In the genomic region with DNA sequence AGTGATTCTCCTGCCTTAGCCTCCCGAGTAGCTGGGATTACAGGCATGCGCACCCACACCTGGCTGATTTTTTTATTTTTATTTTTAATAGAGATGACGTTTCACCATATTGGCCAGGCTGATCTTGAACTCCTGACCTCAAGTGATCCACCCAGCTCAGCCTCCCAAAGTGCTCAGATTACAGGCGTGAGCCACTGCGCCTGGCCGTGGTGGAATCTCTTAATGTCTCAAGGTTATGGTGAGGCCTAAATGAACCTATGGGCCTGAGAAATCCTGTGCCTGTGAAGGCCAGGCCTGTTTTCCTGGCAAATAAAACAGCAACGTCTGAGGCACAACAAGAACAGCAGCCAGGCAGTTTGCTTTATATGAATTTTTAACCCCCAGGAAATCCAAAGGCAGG, we compare ENCODE assay signal across 23 cellular contexts.
DNase-seq lines count a peak whose midpoint lies in the region; ATAC-seq, FAIRE-seq and TF ChIP-seq lines count a peak whose summit lies in the region.
"Had no signal": no experiment of that assay in that cellular context is flagged by ENCODE, and none has a peak within 500 bp of the region (broad histone marks: within the 10 kb centered on the region; RNA-seq: fewer than 3 reads in every experiment).

No MANE protein-coding gene starts in this region.

- H3K9ac ChIP-seq in muscle layer of colon (ENCODE audit: low read length): no peak overlapping the region

- no peaks in the 10 kb centered on the region for H3K36me3 ChIP-seq in muscle layer of colon (ENCODE audit: insufficient read depth, low read length)
- H3K36me3 ChIP-seq in sigmoid colon: no peaks in the 10 kb centered on the region
- H3K36me3 ChIP-seq in uterus: no peaks in the 10 kb centered on the region

- no peak for TF ChIP-seq EP300 in sigmoid colon (IDR thresholded peaks at IDR 0.05)

- no peak for ATAC-seq in activated CD8-positive, alpha-beta memory T cell treated with anti-CD3 and anti-CD28 coated beads, Interleukin-2, amount 10 ng/mL, durations not matched to agents 7 days and 5 days
- ATAC-seq: PC-3 had no signal

- WGBS in sigmoid colon, 2 donors: 78 to 82% methylated on average over 7 of the region's 7 CpGs

- DNase-seq in activated CD8-positive, alpha-beta memory T cell treated with anti-CD3 and anti-CD28 coated beads for 24 hours: peak; percentile 28
- DNase-seq in activated CD8-positive, alpha-beta memory T cell treated with anti-CD3 and anti-CD28 coated beads, Interleukin-2, amount 10 ng/mL, durations not matched to agents 7 days and 5 days: no peak
- DNase-seq in sigmoid colon (no peak), uterus (peak in 1 of 2 donors; percentile 22), CD14-positive monocyte (ENCODE audit: low spot score) (no peak), urothelium cell line (ENCODE audit: low spot score) (no peak), H4 (ENCODE audit: low spot score) (no peak)
- DNase-seq: CD4-positive, CD25-positive, alpha-beta regulatory T cell; COR-L47; DMS 273 treated with DMSO at 0.1 percent for 48 hours; DND-41; H9; Karpas-422; NCI-H1436; NCI-H1930; NCI-H226; NCI-H526; PC-3; RPMI8226 had no signal

- H3K9me3 ChIP-seq in muscle layer of colon (ENCODE audit: low read length) (no peaks in the 10 kb centered on the region), sigmoid colon (no peaks in the 10 kb centered on the region), uterus (no peaks in the 10 kb centered on the region)

- H3K36me3 Mint-ChIP-seq in activated CD8-positive, alpha-beta memory T cell treated with anti-CD3 and anti-CD28 coated beads, Interleukin-2, amount 10 ng/mL, durations not matched to agents 7 days and 5 days: no peaks in the 10 kb centered on the region
- no peaks in the 10 kb centered on the region for H3K36me3 Mint-ChIP-seq in CD14-positive monocyte
- H3K36me3 Mint-ChIP-seq: CD4-positive, CD25-positive, alpha-beta regulatory T cell; IgD-negative memory B cell had no signal

- CTCF ChIA-PET in activated CD8-positive, alpha-beta memory T cell treated with anti-CD3 and anti-CD28 coated beads, Interleukin-2, amount 10 ng/mL, durations not matched to agents 7 days and 5 days (lab: Charles Lee): no interaction called here

- no peaks in the 10 kb centered on the region for H3K27me3 Mint-ChIP-seq in activated CD8-positive, alpha-beta memory T cell treated with anti-CD3 and anti-CD28 coated beads, Interleukin-2, amount 10 ng/mL, durations not matched to agents 7 days and 5 days
- peaks cover 1 to 6% (median 4%) of the 10 kb centered on the region in 3 donors for H3K27me3 Mint-ChIP-seq in CD14-positive monocyte (ENCODE audit: low read depth in 3 of 3)
- H3K27me3 Mint-ChIP-seq: CD4-positive, CD25-positive, alpha-beta regulatory T cell; IgD-negative memory B cell had no signal

- intact Hi-C loops in sigmoid colon (cut with DNase I) (loop anchor here (10.0 kb wide), 1 partner anchor 414 kb away; no protein-coding TSS in a partner anchor), uterus (cut with DNase I; ENCODE audit: low total_unique reads) (no loop called here), CD14-positive monocyte (cut with micrococcal nuclease) (no loop called here)

- no peaks in the 10 kb centered on the region for H3K9me3 Mint-ChIP-seq in activated CD8-positive, alpha-beta memory T cell treated with anti-CD3 and anti-CD28 coated beads, Interleukin-2, amount 10 ng/mL, durations not matched to agents 7 days and 5 days (ENCODE audit: low read depth)
- peaks cover 0 to 2% (median 0%) of the 10 kb centered on the region in 7 donors for H3K9me3 Mint-ChIP-seq in CD14-positive monocyte
- H3K9me3 Mint-ChIP-seq: CD4-positive, CD25-positive, alpha-beta regulatory T cell; H9; IgD-negative memory B cell had no signal

- H3K4me1 ChIP-seq in muscle layer of colon (ENCODE audit: insufficient read depth, low read length) (peaks cover 40% of the 10 kb centered on the region), sigmoid colon (peaks cover 0 to 65% (median 41%) of the 10 kb centered on the region in 4 donors), uterus (peaks cover 0 to 2% of the 10 kb centered on the region in 2 donors)

- H3K4me3 ChIP-seq in muscle layer of colon (ENCODE audit: low read depth in 1 of 2, low read length in 2 of 2): no peak overlapping the region
- H3K4me3 ChIP-seq in sigmoid colon: no peak overlapping the region
- H3K4me3 ChIP-seq in uterus: no peak overlapping the region

- no peak overlapping the region for H3K4me3 Mint-ChIP-seq in activated CD8-positive, alpha-beta memory T cell treated with anti-CD3 and anti-CD28 coated beads, Interleukin-2, amount 10 ng/mL, durations not matched to agents 7 days and 5 days
- H3K4me3 Mint-ChIP-seq in CD14-positive monocyte: no peak overlapping the region
- H3K4me3 Mint-ChIP-seq: CD4-positive, CD25-positive, alpha-beta regulatory T cell; H9; IgD-negative memory B cell had no signal

- no peak overlapping the region for H3K27ac Mint-ChIP-seq in activated CD8-positive, alpha-beta memory T cell treated with anti-CD3 and anti-CD28 coated beads, Interleukin-2, amount 10 ng/mL, durations not matched to agents 7 days and 5 days
- H3K27ac Mint-ChIP-seq in CD14-positive monocyte: no peak overlapping the region
- H3K27ac Mint-ChIP-seq: CD4-positive, CD25-positive, alpha-beta regulatory T cell; H9; IgD-negative memory B cell had no signal

- FAIRE-seq in urothelium cell line (lab: Jason Lieb, UNC): no peak
- FAIRE-seq: HTR-8/SVneo had no signal

- no peaks in the 10 kb centered on the region for H3K27me3 ChIP-seq in muscle layer of colon (ENCODE audit: control insufficient read depth in 1 of 2, insufficient read depth in 2 of 2, low read length in 2 of 2)
- H3K27me3 ChIP-seq in sigmoid colon: no peaks in the 10 kb centered on the region
- H3K27me3 ChIP-seq in uterus: no peaks in the 10 kb centered on the region

- H3K27ac ChIP-seq in muscle layer of colon (ENCODE audit: low read depth, low read length) (peak overlapping the region; percentile 12), sigmoid colon (peak overlapping the region in 3 of 4 donors; percentile 60 to 73 (median 61)), uterus (peak overlapping the region; percentile 79 to 93)
- H3K27ac ChIP-seq: 22Rv1 had no signal

- no peak for TF ChIP-seq POLR2A in sigmoid colon (IDR thresholded peaks at IDR 0.05)
- TF ChIP-seq POLR2A in uterus (IDR thresholded peaks at IDR 0.05): no peak

- TF ChIP-seq CTCF in sigmoid colon (IDR thresholded peaks at IDR 0.05) (no peak), uterus (IDR thresholded peaks at IDR 0.05) (no peak), CD14-positive monocyte (IDR thresholded peaks at IDR 0.05) (no peak)

- no peaks in the 10 kb centered on the region for H3K4me1 Mint-ChIP-seq in activated CD8-positive, alpha-beta memory T cell treated with anti-CD3 and anti-CD28 coated beads, Interleukin-2, amount 10 ng/mL, durations not matched to agents 7 days and 5 days
- peaks cover 4% of the 10 kb centered on the region for H3K4me1 Mint-ChIP-seq in CD14-positive monocyte
- H3K4me1 Mint-ChIP-seq: IgD-negative memory B cell had no signal

Comparison
In these comparisons a context has a peak if more than half of its experiments do, and no peak if none do; other contexts are left out.
1. H3K27ac ChIP-seq: peak in every context shown above with its lines; median percentile 86 in uterus; 61 in sigmoid colon; 12 in muscle layer of colon.